23 cellular contexts compared by ENCODE assay signal in the genomic region with DNA sequence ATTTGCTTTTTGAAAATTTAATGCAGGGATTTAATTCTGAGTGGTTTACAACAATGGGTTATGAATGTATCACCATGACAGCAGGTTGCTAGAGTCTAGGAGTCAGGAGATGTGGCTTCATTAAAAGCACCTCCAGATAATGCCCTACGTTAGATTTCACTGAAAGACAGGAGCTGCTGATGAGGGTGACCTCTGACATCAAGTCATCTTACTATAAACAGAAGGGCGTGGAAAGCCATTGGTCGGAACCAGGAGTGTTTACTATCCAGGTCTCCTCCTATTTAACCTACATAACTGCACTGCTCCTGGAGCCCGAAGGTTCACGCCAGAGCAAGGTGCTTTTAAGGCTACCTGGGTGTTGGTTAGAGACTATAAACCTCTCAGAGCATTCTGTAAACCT.
DNase-seq lines count a peak whose midpoint lies in the region; ATAC-seq and TF ChIP-seq lines count a peak whose summit lies in the region.
"Had no signal": no experiment of that assay in that cellular context is flagged by ENCODE, and none has a peak within 500 bp of the region (broad histone marks: within the 10 kb centered on the region; RNA-seq: fewer than 3 reads in every experiment).

No MANE protein-coding gene starts in this region.

- BruUV-seq in PC-9 (replicated peaks; lab: Mats Ljungman, UMichigan) (no TSS peak), PC-3 (replicated peaks; lab: Mats Ljungman, UMichigan) (no TSS peak)

- peak; percentile 22 for DNase-seq in NCI-H146 (lab: John Stamatoyannopoulos, UW)
- DNase-seq in NCI-H146 treated with DMSO at 0.1 percent for 48 hours (lab: John Stamatoyannopoulos, UW; ENCODE audit: unreplicated experiment): no peak
- DNase-seq in MG63: no peak
- no peak for DNase-seq in PC-9
- DNase-seq in NCI-H774 (lab: John Stamatoyannopoulos, UW): no peak
- no peak for DNase-seq in kidney tubule cell (ENCODE audit: low spot score)
- DNase-seq in PC-3: no peak
- DNase-seq: BE2C; Caco-2; CD4-positive, alpha-beta T cell; GDM1; GOT3; NCI-H1048; NCI-H1436 treated with DMSO at 0.1 percent for 48 hours; NCI-H2081 treated with DMSO at 0.1 percent for 48 hours; NCI-H526; NK-92 treated with Interleukin-12 subunit alpha and Interleukin-12 subunit beta, amount 100 ng/mL, for 24 hours; SIG-M5; T-helper 1 cell; T-helper 9 cell had no signal

- no peak overlapping the region for H3K9ac ChIP-seq in PC-3 (ENCODE audit: low read length)

- H3K36me3 ChIP-seq in MG63 (no peaks in the 10 kb centered on the region), PC-9 (ENCODE audit: low read depth) (no peaks in the 10 kb centered on the region), thymus (ENCODE audit: control insufficient read depth, insufficient read depth) (no peaks in the 10 kb centered on the region), PC-3 (ENCODE audit: low read depth, low read length) (no peaks in the 10 kb centered on the region)
- H3K36me3 ChIP-seq: BE2C had no signal

- H3F3A ChIP-seq in PC-9 (ENCODE audit: insufficient read depth, low read depth): no peaks in the 10 kb centered on the region; the same call in 1 of the 2 replicates
- no peaks in the 10 kb centered on the region for H3F3A ChIP-seq in PC-3 (ENCODE audit: low read length, unreplicated experiment)

- POLR2A ChIA-PET in PC-9 (lab: Charles Lee; ENCODE audit: unreplicated experiment): no interaction called here
- POLR2A ChIA-PET in PC-3 (lab: Charles Lee; ENCODE audit: unreplicated experiment): no interaction called here

- H3K27ac ChIP-seq in PC-9 (no peak overlapping the region), thymus (ENCODE audit: low read depth) (peak overlapping the region; percentile 34), PC-3 (ENCODE audit: low read length) (no peak overlapping the region)
- H3K27ac ChIP-seq: 22Rv1 had no signal

- H3K4me3 ChIP-seq in MG63 (peak overlapping the region; percentile 28), PC-9 (no peak overlapping the region), thymus (ENCODE audit: low read length) (no peak overlapping the region), PC-3 (ENCODE audit: low read length) (no peak overlapping the region)

- H4K20me1 ChIP-seq in PC-9 (ENCODE audit: insufficient read depth): no peaks in the 10 kb centered on the region; the same call in 1 of the 2 replicates
- no peaks in the 10 kb centered on the region for H4K20me1 ChIP-seq in PC-3 (ENCODE audit: low read length)

- H3K4me1 ChIP-seq in PC-9 (replicated peaks; ENCODE audit: insufficient read depth) (no peaks in the 10 kb centered on the region), thymus (ENCODE audit: control insufficient read depth, insufficient read depth, low read length) (no peaks in the 10 kb centered on the region), PC-3 (ENCODE audit: insufficient read depth, low read length) (0 out of 2 replicates have a peak, but pooled peaks cover 4% of the 10 kb centered on the region)
- H3K4me1 ChIP-seq: Caco-2 had no signal

- CTCF ChIA-PET in PC-9 (lab: Charles Lee): no interaction called here
- CTCF ChIA-PET in PC-3 (lab: Charles Lee): no interaction called here

- intact Hi-C loops in PC-9 (cut with micrococcal nuclease; ENCODE audit: unreplicated experiment): no loop called here
- intact Hi-C loops in PC-3 (cut with micrococcal nuclease): loop anchor here (2.0 to 5.0 kb wide), 3 partner anchors 82 to 185 kb away; no protein-coding TSS in a partner anchor

- H3K27me3 ChIP-seq in MG63 (no peaks in the 10 kb centered on the region), PC-9 (ENCODE audit: insufficient read depth, low read depth) (no peaks in the 10 kb centered on the region), thymus (ENCODE audit: control insufficient read depth, insufficient read depth) (no peaks in the 10 kb centered on the region), PC-3 (ENCODE audit: low read length) (no peaks in the 10 kb centered on the region)
- H3K27me3 ChIP-seq: BE2C had no signal

- no peak for ATAC-seq in PC-3
- ATAC-seq: SK-N-SH treated with all-trans-retinoic acid at 6 μM for 48 hours had no signal

- H3K9me3 ChIP-seq in MG63 (no peaks in the 10 kb centered on the region), PC-9 (ENCODE audit: insufficient read depth, low read depth) (no peaks in the 10 kb centered on the region), thymus (ENCODE audit: control insufficient read depth) (no peaks in the 10 kb centered on the region), PC-3 (ENCODE audit: low read length) (no peaks in the 10 kb centered on the region)
- H3K9me3 ChIP-seq: BE2C, Caco-2 had no signal

- H3K9me2 ChIP-seq in PC-9 (ENCODE audit: insufficient read depth) (no peaks in the 10 kb centered on the region; the same call in 1 of the 2 replicates), PC-3 (replicated peaks; ENCODE audit: low read length) (no peaks in the 10 kb centered on the region)

- peak overlapping the region; percentile 21 for H2AFZ ChIP-seq in PC-9
- H2AFZ ChIP-seq in PC-3 (ENCODE audit: low read length): no peak overlapping the region

- H3K79me2 ChIP-seq in PC-9 (ENCODE audit: low read depth): no peaks in the 10 kb centered on the region
- no peaks in the 10 kb centered on the region for H3K79me2 ChIP-seq in PC-3 (ENCODE audit: low read length)

- H3K4me2 ChIP-seq in PC-9 (no peak overlapping the region), PC-3 (ENCODE audit: low read length) (no peak overlapping the region)

- TF ChIP-seq CTCF in PC-9 (conservative IDR thresholded peaks at IDR 0.05) (no peak), PC-3 (conservative IDR thresholded peaks at IDR 0.05; ENCODE audit: low read depth, low read length) (no peak)

- WGBS in thymus: 85% methylated on average over 5 of the region's 5 CpGs
